Comparison of ENCODE assay signal across 9 cellular contexts in the genomic region with DNA sequence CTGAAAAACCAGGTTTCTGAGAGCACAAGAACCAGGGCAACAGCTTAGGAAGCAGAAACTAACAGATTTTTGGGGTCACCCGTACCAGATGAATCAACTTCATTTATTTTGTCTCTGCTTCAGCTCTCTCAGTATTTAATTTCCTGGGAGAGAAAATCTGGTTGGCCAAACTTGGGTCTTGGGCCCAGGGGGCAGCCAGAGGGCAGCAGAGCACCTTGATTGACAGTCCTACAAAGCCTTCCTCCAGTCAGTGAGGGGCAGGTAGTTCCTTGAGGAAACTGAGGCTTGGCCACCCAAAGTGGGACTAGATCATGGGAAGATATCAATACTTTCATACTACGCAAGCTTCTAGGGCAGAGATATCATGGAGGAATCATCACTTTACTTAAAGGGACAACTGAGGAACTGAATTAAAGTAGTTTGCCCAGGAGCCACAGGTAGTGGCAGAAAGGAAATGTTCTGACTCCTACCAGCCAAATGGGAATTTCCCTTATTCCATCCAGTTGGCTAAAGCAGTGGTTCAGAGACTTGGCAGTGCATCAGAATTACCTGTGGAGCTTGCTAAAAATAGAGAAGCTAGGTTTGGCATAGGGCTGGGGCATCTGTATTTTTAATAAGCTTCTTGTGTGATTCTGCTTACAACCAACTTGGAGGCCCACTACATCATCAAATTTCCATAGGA. TPM values are rescaled to one million over a fixed set of nuclear protein-coding genes. Genes with fewer than 3 reads are reported as not detected.
DNase-seq lines count a peak whose midpoint lies in the region; ATAC-seq and TF ChIP-seq lines count a peak whose summit lies in the region.
"Had no signal": no experiment of that assay in that cellular context is flagged by ENCODE, and none has a peak within 500 bp of the region (broad histone marks: within the 10 kb centered on the region; RNA-seq: fewer than 3 reads in every experiment).

No MANE protein-coding gene starts in this region.

- intact Hi-C loops in Panc1 (cut with micrococcal nuclease; ENCODE audit: unreplicated experiment) = loop anchor here (10.0 kb wide), 1 partner anchor 126 kb away; no protein-coding TSS in a partner anchor
- intact Hi-C loops in activated T-helper 2 cell treated with anti-CD3 and anti-CD28 coated beads, Interferon-gamma antibody, Interleukin-2, Interleukin-4, amounts not matched to agents 10 μg/mL and 5 μg/mL and 100 μg/mL, durations not matched to agents 14 hours and 24 hours and 36 hours (cut with micrococcal nuclease) = loop anchor here (1.0 to 2.0 kb wide), 4 partner anchors 21 to 140 kb away; no protein-coding TSS in a partner anchor

- H3K4me3 Mint-ChIP-seq in activated T-helper 2 cell treated with anti-CD3 and anti-CD28 coated beads, Interferon-gamma antibody, Interleukin-2, Interleukin-4, amounts not matched to agents 10 μg/mL and 5 μg/mL and 100 μg/mL, durations not matched to agents 14 hours and 24 hours and 36 hours (ENCODE audit: low read depth) = no peak overlapping the region

- H3K36me3 ChIP-seq in Panc1 (ENCODE audit: control insufficient read depth, insufficient read depth, low read length) = no peaks in the 10 kb centered on the region
- H3K36me3 ChIP-seq: BLaER1 treated with 17β-estradiol and CSF1 and Interleukin-3, amounts not matched to agents 10 nM and 100 nM had no signal

- POLR2A ChIA-PET in Panc1 (lab: Charles Lee) = no interaction called here

- H3K27me3 ChIP-seq in Panc1 (ENCODE audit: control insufficient read depth, insufficient read depth, low read length) = no peaks in the 10 kb centered on the region
- H3K27me3 ChIP-seq: BLaER1 treated with 17β-estradiol and CSF1 and Interleukin-3, amounts not matched to agents 10 nM and 100 nM had no signal

- H3K9me3 ChIP-seq in Panc1 (ENCODE audit: control insufficient read depth, insufficient read depth, low read depth, low read length) = no peaks in the 10 kb centered on the region
- H3K9me3 ChIP-seq: BLaER1 treated with 17β-estradiol and CSF1 and Interleukin-3, amounts not matched to agents 10 nM and 100 nM had no signal

- no peaks in the 10 kb centered on the region for H3K36me3 Mint-ChIP-seq in activated T-helper 2 cell treated with anti-CD3 and anti-CD28 coated beads, Interferon-gamma antibody, Interleukin-2, Interleukin-4, amounts not matched to agents 10 μg/mL and 5 μg/mL and 100 μg/mL, durations not matched to agents 14 hours and 24 hours and 36 hours (ENCODE audit: low read depth)

- no TSS peak for BruUV-seq in Panc1 (replicated peaks; lab: Mats Ljungman, UMichigan)

- ATAC-seq in Panc1 = peak; percentile 66; the same call in 1 of the 2 replicates

- peaks cover 11% of the 10 kb centered on the region for H3K4me1 Mint-ChIP-seq in activated T-helper 2 cell treated with anti-CD3 and anti-CD28 coated beads, Interferon-gamma antibody, Interleukin-2, Interleukin-4, amounts not matched to agents 10 μg/mL and 5 μg/mL and 100 μg/mL, durations not matched to agents 14 hours and 24 hours and 36 hours (ENCODE audit: low read depth)

- DNase-seq in NCI-H146 (lab: John Stamatoyannopoulos, UW) = peak; percentile 1
- no peak for DNase-seq in NCI-H146 treated with DMSO at 0.1 percent for 48 hours (lab: John Stamatoyannopoulos, UW; ENCODE audit: unreplicated experiment)
- DNase-seq in Panc1 (ENCODE audit: low read depth, low spot score) = peak; percentile 18
- peak; percentile 56 for DNase-seq in activated gamma-delta T cell treated with Interleukin-2 at 50 U/mL for 16 hours
- peak; percentile 70 for DNase-seq in iPS-NIHi7 (ENCODE audit: extremely low spot score)
- DNase-seq in stimulated activated CD8-positive, alpha-beta memory T cell treated with anti-CD3 and anti-CD28 coated beads, Interleukin-12 subunit alpha, Interleukin-12 subunit beta, amount 100 ng/mL, for 1 hour (ENCODE audit: low read depth) = peak; percentile 22
- no peak for DNase-seq in COLO668 (lab: John Stamatoyannopoulos, UW; ENCODE audit: unreplicated experiment)
- no peak for DNase-seq in activated T-helper 2 cell treated with anti-CD3 and anti-CD28 coated beads, Interferon-gamma antibody, Interleukin-2, Interleukin-4, amounts not matched to agents 10 μg/mL and 5 μg/mL and 100 μg/mL, durations not matched to agents 14 hours and 24 hours and 36 hours (ENCODE audit: low spot score)

- H3K27ac ChIP-seq in Panc1 (ENCODE audit: low read length) = no peak overlapping the region
- H3K27ac ChIP-seq: BLaER1 treated with 17β-estradiol and CSF1 and Interleukin-3, amounts not matched to agents 10 nM and 100 nM had no signal

- TF ChIP-seq CTCF in Panc1 (IDR thresholded peaks at IDR 0.05) = peak; percentile 63

- no peaks in the 10 kb centered on the region for H3K9me3 Mint-ChIP-seq in activated T-helper 2 cell treated with anti-CD3 and anti-CD28 coated beads, Interferon-gamma antibody, Interleukin-2, Interleukin-4, amounts not matched to agents 10 μg/mL and 5 μg/mL and 100 μg/mL, durations not matched to agents 14 hours and 24 hours and 36 hours

- CTCF ChIA-PET in Panc1 (lab: Charles Lee) = interaction anchor here (0.5 to 1.5 kb wide), 4 partner anchors 35 to 483 kb away, joined by 3 to 4 read pairs (median 4); no protein-coding TSS in a partner anchor

- in situ Hi-C loops in Panc1 (cut with HindIII; ENCODE audit: low pct_unique_long_range_greater_than_20kb, low sequenced_read_pairs) = no loop called here

- H3K4me3 ChIP-seq in Panc1 (ENCODE audit: low read depth in 2 of 2, low read length in 2 of 2) = no peak overlapping the region
- H3K4me3 ChIP-seq: BLaER1 treated with 17β-estradiol and CSF1 and Interleukin-3, amounts not matched to agents 10 nM and 100 nM had no signal

- no peak overlapping the region for H3K27ac Mint-ChIP-seq in activated T-helper 2 cell treated with anti-CD3 and anti-CD28 coated beads, Interferon-gamma antibody, Interleukin-2, Interleukin-4, amounts not matched to agents 10 μg/mL and 5 μg/mL and 100 μg/mL, durations not matched to agents 14 hours and 24 hours and 36 hours

- H3K27me3 Mint-ChIP-seq in activated T-helper 2 cell treated with anti-CD3 and anti-CD28 coated beads, Interferon-gamma antibody, Interleukin-2, Interleukin-4, amounts not matched to agents 10 μg/mL and 5 μg/mL and 100 μg/mL, durations not matched to agents 14 hours and 24 hours and 36 hours (ENCODE audit: low read depth) = peaks cover 12% of the 10 kb centered on the region

- H3K4me1 ChIP-seq in Panc1 (ENCODE audit: control insufficient read depth, insufficient read depth, low read length) = no peaks in the 10 kb centered on the region

RNA-seq across cellular contexts. Expression of a gene that starts 21.5 kb away (rescaled TPM):
- total RNA-seq in Panc1 (2021; ENCODE audit: unreplicated experiment) = 65.5 TPM
- polyA plus RNA-seq in Panc1 (2012; ENCODE audit: insufficient read length) = 24.0 TPM
- 13.6 and 15.1 TPM in 2 replicates for total RNA-seq in activated T-helper 2 cell treated with anti-CD3 and anti-CD28 coated beads, Interferon-gamma antibody, Interleukin-2, Interleukin-4, amounts not matched to agents 10 μg/mL and 5 μg/mL and 100 μg/mL, durations not matched to agents 14 hours and 24 hours and 36 hours

Comparison
In these comparisons a context has a peak if more than half of its experiments do, and no peak if none do; other contexts are left out.
1. DNase-seq: peak in NCI-H146 (single experiment), Panc1 (single experiment), activated gamma-delta T cell treated with Interleukin-2 at 50 U/mL for 16 hours (single experiment), iPS-NIHi7 (single experiment) and stimulated activated CD8-positive, alpha-beta memory T cell treated with anti-CD3 and anti-CD28 coated beads, Interleukin-12 subunit alpha, Interleukin-12 subunit beta, amount 100 ng/mL, for 1 hour (single experiment); none in NCI-H146 treated with DMSO at 0.1 percent for 48 hours (single experiment), COLO668 (single experiment) and activated T-helper 2 cell treated with anti-CD3 and anti-CD28 coated beads, Interferon-gamma antibody, Interleukin-2, Interleukin-4, amounts not matched to agents 10 μg/mL and 5 μg/mL and 100 μg/mL, durations not matched to agents 14 hours and 24 hours and 36 hours (single experiment).